In the genomic region with DNA sequence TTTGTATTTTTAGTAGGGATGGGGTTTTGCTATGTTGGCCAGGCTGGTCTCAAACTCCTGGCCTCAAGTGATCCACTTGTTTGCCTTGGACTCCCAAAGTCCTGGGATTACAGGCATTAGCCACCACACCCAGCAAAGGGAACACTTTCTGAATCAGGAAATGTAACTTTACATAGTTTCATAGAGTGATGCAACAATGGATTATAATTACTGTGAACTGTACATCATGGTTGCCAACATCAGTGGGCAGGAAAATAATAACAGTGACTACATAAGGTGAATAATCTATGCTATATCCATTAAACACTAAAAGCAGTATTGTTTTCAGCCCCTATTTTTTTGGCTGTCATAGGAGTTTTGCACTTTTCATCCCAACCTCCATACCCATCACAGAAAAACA, we compare ENCODE assay signal across 2 cellular contexts.
TF ChIP-seq lines count a peak whose summit lies in the region.

No MANE protein-coding gene starts in this region.

TF ChIP-seq in IMR-90, 13 proteins besides CTCF, POLR2A, EP300 and RAD21:
- no peak for TF ChIP-seq RFX5 (IDR thresholded peaks at IDR 0.05; ENCODE audit: low read depth, low read length)
- peak; percentile 70; the same call in 1 of the 2 replicates for TF ChIP-seq CEBPB (IDR thresholded peaks at IDR 0.05; ENCODE audit: low read depth, low read length)

TF ChIP-seq in GM23338, 12 proteins besides CTCF, POLR2A, EP300 and RAD21:
- no peak for TF ChIP-seq ETS1 (IDR thresholded peaks at IDR 0.05)
- TF ChIP-seq, protein P1, sequence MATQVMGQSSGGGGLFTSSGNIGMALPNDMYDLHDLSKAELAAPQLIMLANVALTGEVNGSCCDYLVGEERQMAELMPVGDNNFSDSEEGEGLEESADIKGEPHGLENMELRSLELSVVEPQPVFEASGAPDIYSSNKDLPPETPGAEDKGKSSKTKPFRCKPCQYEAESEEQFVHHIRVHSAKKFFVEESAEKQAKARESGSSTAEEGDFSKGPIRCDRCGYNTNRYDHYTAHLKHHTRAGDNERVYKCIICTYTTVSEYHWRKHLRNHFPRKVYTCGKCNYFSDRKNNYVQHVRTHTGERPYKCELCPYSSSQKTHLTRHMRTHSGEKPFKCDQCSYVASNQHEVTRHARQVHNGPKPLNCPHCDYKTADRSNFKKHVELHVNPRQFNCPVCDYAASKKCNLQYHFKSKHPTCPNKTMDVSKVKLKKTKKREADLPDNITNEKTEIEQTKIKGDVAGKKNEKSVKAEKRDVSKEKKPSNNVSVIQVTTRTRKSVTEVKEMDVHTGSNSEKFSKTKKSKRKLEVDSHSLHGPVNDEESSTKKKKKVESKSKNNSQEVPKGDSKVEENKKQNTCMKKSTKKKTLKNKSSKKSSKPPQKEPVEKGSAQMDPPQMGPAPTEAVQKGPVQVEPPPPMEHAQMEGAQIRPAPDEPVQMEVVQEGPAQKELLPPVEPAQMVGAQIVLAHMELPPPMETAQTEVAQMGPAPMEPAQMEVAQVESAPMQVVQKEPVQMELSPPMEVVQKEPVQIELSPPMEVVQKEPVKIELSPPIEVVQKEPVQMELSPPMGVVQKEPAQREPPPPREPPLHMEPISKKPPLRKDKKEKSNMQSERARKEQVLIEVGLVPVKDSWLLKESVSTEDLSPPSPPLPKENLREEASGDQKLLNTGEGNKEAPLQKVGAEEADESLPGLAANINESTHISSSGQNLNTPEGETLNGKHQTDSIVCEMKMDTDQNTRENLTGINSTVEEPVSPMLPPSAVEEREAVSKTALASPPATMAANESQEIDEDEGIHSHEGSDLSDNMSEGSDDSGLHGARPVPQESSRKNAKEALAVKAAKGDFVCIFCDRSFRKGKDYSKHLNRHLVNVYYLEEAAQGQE (IDR thresholded peaks at IDR 0.05; ENCODE audit: unreplicated experiment) = no peak
- TF ChIP-seq ZNF114 (CRISPR knock-in tag; IDR thresholded peaks at IDR 0.05) = no peak
- no peak for TF ChIP-seq NANOG (IDR thresholded peaks at IDR 0.05; ENCODE audit: borderline replicate concordance)
- TF ChIP-seq STAT1 (IDR thresholded peaks at IDR 0.05; ENCODE audit: unreplicated experiment) = no peak
- TF ChIP-seq CREB1 (CRISPR knock-in tag; IDR thresholded peaks at IDR 0.05; ENCODE audit: low read depth) = no peak
- TF ChIP-seq ZNF331 (CRISPR knock-in tag; IDR thresholded peaks at IDR 0.05; ENCODE audit: low read depth) = no peak
- no peak for TF ChIP-seq POLR2AphosphoS5 (IDR thresholded peaks at IDR 0.05; ENCODE audit: low read depth)
- TF ChIP-seq ZNF462 (CRISPR knock-in tag; IDR thresholded peaks at IDR 0.05) = no peak
- TF ChIP-seq JUNB (IDR thresholded peaks at IDR 0.05; ENCODE audit: unreplicated experiment) = no peak
- TF ChIP-seq EZH2 (IDR thresholded peaks at IDR 0.05; ENCODE audit: low read depth, unreplicated experiment) = no peak
- no peak for TF ChIP-seq EZH2phosphoT487 (IDR thresholded peaks at IDR 0.05; ENCODE audit: unreplicated experiment)
